ENCODE assay signal across 1 cellular context in genomic region chr6:2426561-2427340, GRCh38.
TF ChIP-seq lines count a peak whose summit lies in the region.

No MANE protein-coding gene starts in this region.

TF ChIP-seq in IMR-90, 13 proteins besides CTCF, POLR2A, EP300 and RAD21 (continued from another document):
- TF ChIP-seq, protein P1, sequence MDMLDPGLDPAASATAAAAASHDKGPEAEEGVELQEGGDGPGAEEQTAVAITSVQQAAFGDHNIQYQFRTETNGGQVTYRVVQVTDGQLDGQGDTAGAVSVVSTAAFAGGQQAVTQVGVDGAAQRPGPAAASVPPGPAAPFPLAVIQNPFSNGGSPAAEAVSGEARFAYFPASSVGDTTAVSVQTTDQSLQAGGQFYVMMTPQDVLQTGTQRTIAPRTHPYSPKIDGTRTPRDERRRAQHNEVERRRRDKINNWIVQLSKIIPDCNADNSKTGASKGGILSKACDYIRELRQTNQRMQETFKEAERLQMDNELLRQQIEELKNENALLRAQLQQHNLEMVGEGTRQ (IDR thresholded peaks at IDR 0.05; ENCODE audit: low read depth, low read length), result no peak
- no peak for TF ChIP-seq CEBPB (IDR thresholded peaks at IDR 0.05; ENCODE audit: low read depth, low read length)
